Comparison of ENCODE assay signal across 2 cellular contexts in the genomic region with DNA sequence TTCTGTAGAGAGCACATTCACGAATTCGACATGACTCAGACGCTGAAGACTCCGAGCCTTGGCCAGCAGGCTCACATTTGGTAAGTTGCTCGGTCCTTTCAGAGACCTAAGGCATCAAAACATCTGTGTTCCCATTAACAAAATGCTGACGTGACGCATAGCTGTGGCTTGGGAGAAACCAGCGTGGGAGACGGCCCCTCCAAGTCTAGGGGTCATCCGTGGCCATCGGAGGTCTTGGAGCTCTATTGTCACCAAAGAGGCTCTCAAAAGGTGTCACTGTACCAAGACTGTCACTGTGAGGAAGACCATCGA.
TF ChIP-seq lines count a peak whose summit lies in the region.

No MANE protein-coding gene starts in this region.

TF ChIP-seq in HepG2, 621 proteins besides CTCF, POLR2A, EP300 and RAD21:
- TF ChIP-seq MAFF (IDR thresholded peaks at IDR 0.05; ENCODE audit: low read depth, low read length) = peak; percentile 86
- TF ChIP-seq ZNF550 (CRISPR knock-in tag; IDR thresholded peaks at IDR 0.05; ENCODE audit: borderline replicate concordance) = no peak
- TF ChIP-seq ZBTB33 (CRISPR knock-in tag; IDR thresholded peaks at IDR 0.05) = no peak
- no peak for TF ChIP-seq IRX3 (CRISPR knock-in tag; IDR thresholded peaks at IDR 0.05; ENCODE audit: borderline replicate concordance, low read depth)
- TF ChIP-seq RBFOX2 (IDR thresholded peaks at IDR 0.05; ENCODE audit: low read depth, low read length) = no peak
- no peak for TF ChIP-seq ZSCAN25 (CRISPR knock-in tag; IDR thresholded peaks at IDR 0.05)
- TF ChIP-seq NR2F6 (IDR thresholded peaks at IDR 0.05) = no peak
- TF ChIP-seq NR2F6 (CRISPR knock-in tag; IDR thresholded peaks at IDR 0.05) = no peak
- no peak for TF ChIP-seq TBX2 (CRISPR knock-in tag; IDR thresholded peaks at IDR 0.05; ENCODE audit: borderline replicate concordance)
- TF ChIP-seq, protein P1, sequence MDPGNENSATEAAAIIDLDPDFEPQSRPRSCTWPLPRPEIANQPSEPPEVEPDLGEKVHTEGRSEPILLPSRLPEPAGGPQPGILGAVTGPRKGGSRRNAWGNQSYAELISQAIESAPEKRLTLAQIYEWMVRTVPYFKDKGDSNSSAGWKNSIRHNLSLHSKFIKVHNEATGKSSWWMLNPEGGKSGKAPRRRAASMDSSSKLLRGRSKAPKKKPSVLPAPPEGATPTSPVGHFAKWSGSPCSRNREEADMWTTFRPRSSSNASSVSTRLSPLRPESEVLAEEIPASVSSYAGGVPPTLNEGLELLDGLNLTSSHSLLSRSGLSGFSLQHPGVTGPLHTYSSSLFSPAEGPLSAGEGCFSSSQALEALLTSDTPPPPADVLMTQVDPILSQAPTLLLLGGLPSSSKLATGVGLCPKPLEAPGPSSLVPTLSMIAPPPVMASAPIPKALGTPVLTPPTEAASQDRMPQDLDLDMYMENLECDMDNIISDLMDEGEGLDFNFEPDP (CRISPR knock-in tag; conservative IDR thresholded peaks at IDR 0.05) = 0 out of 2 replicates have a peak, but pooled peaks have one; percentile 33
- no peak for TF ChIP-seq MTA3 (CRISPR knock-in tag; IDR thresholded peaks at IDR 0.05)
- peak; percentile 87 to 90 for TF ChIP-seq MAFK (conservative IDR thresholded peaks at IDR 0.05 in 1 of 2, IDR thresholded peaks at IDR 0.05 in 1 of 2; ENCODE audit: low read length in 2 of 2)
- no peak for TF ChIP-seq ELF3 (CRISPR knock-in tag; IDR thresholded peaks at IDR 0.05)

TF ChIP-seq in K562, 482 proteins besides CTCF, POLR2A, EP300 and RAD21:
- TF ChIP-seq MAFK (IDR thresholded peaks at IDR 0.05; ENCODE audit: low read length) = peak; percentile 59
- 0 out of 2 replicates have a peak, but pooled peaks have one; percentile 29 for TF ChIP-seq MAFF (IDR thresholded peaks at IDR 0.05; ENCODE audit: low read length)
- TF ChIP-seq C11orf30 (IDR thresholded peaks at IDR 0.05; ENCODE audit: low read depth) = peak; percentile 64
- TF ChIP-seq ZNF316 (IDR thresholded peaks at IDR 0.05) = peak; percentile 78
- TF ChIP-seq SP1 (CRISPR knock-in tag; IDR thresholded peaks at IDR 0.05) = no peak
- TF ChIP-seq MAFG (tag; conservative IDR thresholded peaks at IDR 0.05) = peak; percentile 59
- no peak for TF ChIP-seq ZKSCAN3 (CRISPR knock-in tag; IDR thresholded peaks at IDR 0.05)
- TF ChIP-seq FOXA1 (IDR thresholded peaks at IDR 0.05; ENCODE audit: borderline replicate concordance) = no peak
- TF ChIP-seq CREBBP (IDR thresholded peaks at IDR 0.05; ENCODE audit: low read depth, low read length) = no peak
- TF ChIP-seq MCM2 (IDR thresholded peaks at IDR 0.05; ENCODE audit: low read depth) = no peak
TF ChIP-seq in K562: peak in this region for 5.
